Comparison of ENCODE assay signal across 8 cellular contexts in the genomic region with DNA sequence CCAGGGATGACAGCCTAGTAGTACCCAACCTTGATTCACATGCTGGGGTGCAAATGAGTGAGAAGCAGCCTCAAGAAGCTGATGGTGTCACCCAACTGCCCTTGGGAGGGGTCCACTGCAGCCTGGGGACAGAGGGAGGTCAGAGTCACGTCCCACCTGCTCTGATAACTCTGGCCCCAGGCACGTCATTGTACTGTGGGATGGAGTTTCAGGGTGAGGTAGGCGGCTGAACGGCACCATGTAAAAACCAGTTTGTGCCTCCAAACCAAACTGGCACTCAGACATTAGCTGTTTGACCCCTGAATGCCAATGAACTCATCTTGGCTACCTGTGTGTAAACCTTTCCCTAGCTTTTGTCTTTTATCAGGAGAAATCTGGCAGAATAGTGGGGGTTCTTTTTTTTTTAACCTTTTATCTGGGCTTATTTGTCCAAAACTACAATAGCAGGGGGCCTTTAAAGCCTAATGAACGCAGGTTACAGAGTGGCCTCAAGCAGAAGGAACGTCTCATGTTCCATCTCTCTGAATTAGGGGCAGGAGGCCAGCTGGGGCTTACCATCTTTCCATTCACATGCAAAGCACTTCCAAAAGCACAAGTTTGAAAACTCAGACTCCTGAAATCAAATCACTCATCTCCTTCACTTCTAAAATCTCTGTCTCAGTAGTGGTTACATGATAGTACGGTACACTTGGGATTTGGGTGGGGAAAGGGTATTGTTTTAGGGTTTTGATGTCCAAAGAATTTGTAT.
A peak's percentile ranks its signal among the peaks of the same experiment; 100 is the strongest.
DNase-seq lines count a peak whose midpoint lies in the region; ATAC-seq and TF ChIP-seq lines count a peak whose summit lies in the region.

No MANE protein-coding gene starts in this region.

- WGBS in lung, 2 donors: 78 to 87% methylated on average over 7 of the region's 7 CpGs

- TF ChIP-seq CTCF in WI38 (IDR thresholded peaks at IDR 0.05; ENCODE audit: low read depth, low read length) (no peak), lung (IDR thresholded peaks at IDR 0.05; ENCODE audit: control extremely low read depth, extremely low read depth) (no peak)

- H3K27ac ChIP-seq in lung (ENCODE audit: low read depth in 1 of 2, low read length in 1 of 2): peak overlapping the region; percentile 25 to 75

- peak overlapping the region; percentile 51 for H3K4me3 ChIP-seq in WI38 (ENCODE audit: low read depth, low read length)
- H3K4me3 ChIP-seq in lung: no peak overlapping the region

- H3K9me3 ChIP-seq in lung (ENCODE audit: control insufficient read depth in 2 of 2, insufficient read depth in 1 of 2, low read length in 1 of 2): no peaks in the 10 kb centered on the region

- no peaks in the 10 kb centered on the region for H3K27me3 ChIP-seq in lung (ENCODE audit: control insufficient read depth, insufficient read depth)

- DNase-seq in lung (ENCODE audit: low spot score): no peak
- no peak for DNase-seq in NCI-H226
- DNase-seq in SK-N-DZ (ENCODE audit: low spot score): no peak
- DNase-seq in kidney glomerular epithelial cell (lab: John Stamatoyannopoulos, UW): no peak
- DNase-seq in DMS53 (lab: John Stamatoyannopoulos, UW): no peak

- H3K4me1 ChIP-seq in lung (ENCODE audit: control insufficient read depth in 2 of 2, insufficient read depth in 2 of 2, low read length in 2 of 2): peaks cover 14 to 47% of the 10 kb centered on the region in 2 donors

- H3K36me3 ChIP-seq in lung (ENCODE audit: control insufficient read depth in 2 of 2, insufficient read depth in 2 of 2, low read length in 2 of 2): peaks cover 7 to 17% of the 10 kb centered on the region in 2 donors

- ATAC-seq in GM18873 (IDR thresholded peaks at IDR 0.05; ENCODE audit: low FRiP score, unreplicated experiment): peak; percentile 7
- peak; percentile 11 for ATAC-seq in HG02870 (IDR thresholded peaks at IDR 0.05; ENCODE audit: unreplicated experiment)
- ATAC-seq in lung (ENCODE audit: insufficient read depth, low FRiP score): no peak
